In genomic region chr9:38106488-38106887, GRCh38 we compare ENCODE assay signal across 17 cellular contexts.
"Had no signal": no experiment of that assay in that cellular context is flagged by ENCODE, and none has a peak within 500 bp of the region (broad histone marks: within the 10 kb centered on the region; RNA-seq: fewer than 3 reads in every experiment).

No MANE protein-coding gene starts in this region.

- FAIRE-seq: pancreas had no signal

- H3K9me3 Mint-ChIP-seq: activated naive CD8-positive, alpha-beta T cell treated with anti-CD3 and anti-CD28 coated beads, Interleukin-2, amount 10 ng/mL, durations not matched to agents 7 days and 5 days; central memory CD8-positive, alpha-beta T cell; memory B cell; stimulated activated naive CD8-positive, alpha-beta T cell treated with anti-CD3 and anti-CD28 coated beads, Interleukin-15, amount 100 ng/mL, for 72 hours; type B pancreatic cell had no signal

- H3K27ac Mint-ChIP-seq: activated naive CD8-positive, alpha-beta T cell treated with anti-CD3 and anti-CD28 coated beads, Interleukin-2, amount 10 ng/mL, durations not matched to agents 7 days and 5 days; brain; memory B cell; naive thymus-derived CD4-positive, alpha-beta T cell; stimulated activated naive CD8-positive, alpha-beta T cell treated with anti-CD3 and anti-CD28 coated beads, Interleukin-15, amount 100 ng/mL, for 72 hours; type B pancreatic cell had no signal

- H3K9me3 ChIP-seq: esophagus squamous epithelium, mucosa of descending colon, pancreas had no signal

- DNase-seq: activated CD4-positive, alpha-beta T cell treated with anti-CD3 and anti-CD28 coated beads, Interleukin-2, amount 50 U/mL, for 1 hour; activated CD4-positive, CD25-positive, alpha-beta regulatory T cell; activated CD8-positive, alpha-beta memory T cell treated with anti-CD3 and anti-CD28 coated beads for 24 hours; activated naive CD8-positive, alpha-beta T cell treated with anti-CD3 and anti-CD28 coated beads, Interleukin-2, amount 10 ng/mL, durations not matched to agents 7 days and 5 days; esophagus squamous epithelium; hypothalamus; left ventricle myocardium superior; mucosa of descending colon; naive thymus-derived CD4-positive, alpha-beta T cell; stimulated activated CD4-positive, alpha-beta T cell treated with anti-CD3 and anti-CD28 coated beads, Interleukin-1b, Interleukin-23, amount 100 ng/mL, for 48 hours; stimulated activated naive CD8-positive, alpha-beta T cell treated with anti-CD3 and anti-CD28 coated beads, Interleukin-15, amount 100 ng/mL, for 72 hours had no signal

- ATAC-seq: left ventricle myocardium superior; mucosa of descending colon; naive thymus-derived CD4-positive, alpha-beta T cell; pancreas; stimulated activated naive CD8-positive, alpha-beta T cell treated with anti-CD3 and anti-CD28 coated beads, Interleukin-15, amount 100 ng/mL, for 72 hours had no signal

- H3K36me3 ChIP-seq: esophagus squamous epithelium, pancreas had no signal

- H3K4me3 Mint-ChIP-seq: activated naive CD8-positive, alpha-beta T cell treated with anti-CD3 and anti-CD28 coated beads, Interleukin-2, amount 10 ng/mL, durations not matched to agents 7 days and 5 days; brain; central memory CD8-positive, alpha-beta T cell; memory B cell; naive thymus-derived CD4-positive, alpha-beta T cell; stimulated activated naive CD8-positive, alpha-beta T cell treated with anti-CD3 and anti-CD28 coated beads, Interleukin-15, amount 100 ng/mL, for 72 hours; type B pancreatic cell had no signal

- H3K4me1 Mint-ChIP-seq: activated naive CD8-positive, alpha-beta T cell treated with anti-CD3 and anti-CD28 coated beads, Interleukin-2, amount 10 ng/mL, durations not matched to agents 7 days and 5 days; central memory CD8-positive, alpha-beta T cell; memory B cell; naive thymus-derived CD4-positive, alpha-beta T cell; stimulated activated naive CD8-positive, alpha-beta T cell treated with anti-CD3 and anti-CD28 coated beads, Interleukin-15, amount 100 ng/mL, for 72 hours had no signal

- H3K27ac ChIP-seq: coronary artery, esophagus squamous epithelium, pancreas had no signal

- H3K27me3 ChIP-seq: esophagus squamous epithelium, pancreas had no signal

- H3K4me3 ChIP-seq: coronary artery, esophagus squamous epithelium, mucosa of descending colon, pancreas had no signal

- H3K36me3 Mint-ChIP-seq: activated naive CD8-positive, alpha-beta T cell treated with anti-CD3 and anti-CD28 coated beads, Interleukin-2, amount 10 ng/mL, durations not matched to agents 7 days and 5 days; brain; memory B cell; naive thymus-derived CD4-positive, alpha-beta T cell; type B pancreatic cell had no signal

- H3K27me3 Mint-ChIP-seq: type B pancreatic cell had no signal
